1 cellular context compared by ENCODE assay signal in the genomic region with DNA sequence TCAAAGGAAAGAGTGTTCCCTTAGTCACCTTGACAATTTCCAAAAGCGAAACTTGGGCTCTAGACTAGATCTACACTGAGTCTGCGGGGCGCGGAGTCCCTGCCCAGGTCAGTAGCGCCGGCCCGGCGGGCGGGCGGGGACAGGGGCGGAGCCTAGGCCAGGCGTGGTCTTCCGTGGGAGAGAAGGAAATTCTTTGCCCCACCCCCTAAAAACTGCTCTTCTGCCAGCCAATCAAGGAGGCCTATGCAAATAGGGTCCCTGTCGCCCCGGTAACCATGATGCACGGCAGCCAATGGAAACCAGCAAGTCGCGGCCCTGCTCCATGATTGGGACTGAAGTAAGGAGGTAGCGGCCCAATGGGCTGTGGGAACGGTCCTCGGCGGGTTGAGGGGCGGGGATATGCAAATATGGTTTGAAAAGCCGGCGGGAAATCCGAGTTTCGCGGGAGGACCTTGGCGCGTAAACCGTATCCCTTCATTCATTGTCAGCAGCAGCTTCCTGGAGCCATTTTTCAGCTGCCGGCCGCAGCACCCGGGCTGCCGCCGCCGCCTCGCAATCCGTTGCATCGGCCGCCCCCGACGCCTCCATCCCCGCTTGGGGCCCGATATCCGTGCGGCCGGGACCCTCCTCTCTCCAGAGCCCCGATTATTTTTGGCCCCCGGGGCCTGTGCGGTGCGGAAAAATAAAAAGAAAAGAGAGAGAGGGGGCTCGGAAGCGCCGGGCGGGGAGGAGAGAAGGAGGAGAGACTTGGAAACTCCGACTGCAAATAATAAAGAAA.
TF ChIP-seq lines count a peak whose summit lies in the region.

A gene (plus strand): TSS at position 477 of the 778 bp plus-strand sequence. CDS start 354 bp downstream, outside the sequence.

TF ChIP-seq in SK-N-SH, 30 proteins besides CTCF, POLR2A, EP300 and RAD21 (continued from another document):
- TF ChIP-seq, protein P1, sequence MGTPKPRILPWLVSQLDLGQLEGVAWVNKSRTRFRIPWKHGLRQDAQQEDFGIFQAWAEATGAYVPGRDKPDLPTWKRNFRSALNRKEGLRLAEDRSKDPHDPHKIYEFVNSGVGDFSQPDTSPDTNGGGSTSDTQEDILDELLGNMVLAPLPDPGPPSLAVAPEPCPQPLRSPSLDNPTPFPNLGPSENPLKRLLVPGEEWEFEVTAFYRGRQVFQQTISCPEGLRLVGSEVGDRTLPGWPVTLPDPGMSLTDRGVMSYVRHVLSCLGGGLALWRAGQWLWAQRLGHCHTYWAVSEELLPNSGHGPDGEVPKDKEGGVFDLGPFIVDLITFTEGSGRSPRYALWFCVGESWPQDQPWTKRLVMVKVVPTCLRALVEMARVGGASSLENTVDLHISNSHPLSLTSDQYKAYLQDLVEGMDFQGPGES (IDR thresholded peaks at IDR 0.05; ENCODE audit: low read depth, low read length) = peak; percentile 61; the same call in 1 of the 2 replicates
- no peak for TF ChIP-seq TCF12 (IDR thresholded peaks at IDR 0.05)
- TF ChIP-seq POLR2AphosphoS5 (IDR thresholded peaks at IDR 0.05; ENCODE audit: low read depth, low read length) = peak; percentile 78
- TF ChIP-seq FOXM1 (IDR thresholded peaks at IDR 0.05; ENCODE audit: low read depth) = no peak
- TF ChIP-seq, protein P2, sequence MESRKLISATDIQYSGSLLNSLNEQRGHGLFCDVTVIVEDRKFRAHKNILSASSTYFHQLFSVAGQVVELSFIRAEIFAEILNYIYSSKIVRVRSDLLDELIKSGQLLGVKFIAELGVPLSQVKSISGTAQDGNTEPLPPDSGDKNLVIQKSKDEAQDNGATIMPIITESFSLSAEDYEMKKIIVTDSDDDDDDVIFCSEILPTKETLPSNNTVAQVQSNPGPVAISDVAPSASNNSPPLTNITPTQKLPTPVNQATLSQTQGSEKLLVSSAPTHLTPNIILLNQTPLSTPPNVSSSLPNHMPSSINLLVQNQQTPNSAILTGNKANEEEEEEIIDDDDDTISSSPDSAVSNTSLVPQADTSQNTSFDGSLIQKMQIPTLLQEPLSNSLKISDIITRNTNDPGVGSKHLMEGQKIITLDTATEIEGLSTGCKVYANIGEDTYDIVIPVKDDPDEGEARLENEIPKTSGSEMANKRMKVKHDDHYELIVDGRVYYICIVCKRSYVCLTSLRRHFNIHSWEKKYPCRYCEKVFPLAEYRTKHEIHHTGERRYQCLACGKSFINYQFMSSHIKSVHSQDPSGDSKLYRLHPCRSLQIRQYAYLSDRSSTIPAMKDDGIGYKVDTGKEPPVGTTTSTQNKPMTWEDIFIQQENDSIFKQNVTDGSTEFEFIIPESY (IDR thresholded peaks at IDR 0.05; ENCODE audit: borderline replicate concordance, low read depth) = no peak
- TF ChIP-seq SIN3A (IDR thresholded peaks at IDR 0.05; ENCODE audit: borderline replicate concordance, low read depth, low read length) = peak; percentile 100
- TF ChIP-seq, protein P3, sequence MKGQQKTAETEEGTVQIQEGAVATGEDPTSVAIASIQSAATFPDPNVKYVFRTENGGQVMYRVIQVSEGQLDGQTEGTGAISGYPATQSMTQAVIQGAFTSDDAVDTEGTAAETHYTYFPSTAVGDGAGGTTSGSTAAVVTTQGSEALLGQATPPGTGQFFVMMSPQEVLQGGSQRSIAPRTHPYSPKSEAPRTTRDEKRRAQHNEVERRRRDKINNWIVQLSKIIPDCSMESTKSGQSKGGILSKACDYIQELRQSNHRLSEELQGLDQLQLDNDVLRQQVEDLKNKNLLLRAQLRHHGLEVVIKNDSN (IDR thresholded peaks at IDR 0.05; ENCODE audit: borderline replicate concordance, low read depth) = no peak; the same call in 1 of the 2 replicates
- TF ChIP-seq NRF1 (IDR thresholded peaks at IDR 0.05; ENCODE audit: low read depth, low read length) = no peak
- peak; percentile 84 for TF ChIP-seq RFX5 (IDR thresholded peaks at IDR 0.05; ENCODE audit: low read length)
